In genomic region chr2:101400048-101400447, GRCh38 we compare ENCODE assay signal across 17 cellular contexts. TPM values are rescaled to one million over a fixed set of nuclear protein-coding genes. Genes with fewer than 3 reads are reported as not detected.
DNase-seq lines count a peak whose midpoint lies in the region; TF ChIP-seq lines count a peak whose summit lies in the region.
"Had no signal": no experiment of that assay in that cellular context is flagged by ENCODE, and none has a peak within 500 bp of the region (broad histone marks: within the 10 kb centered on the region; RNA-seq: fewer than 3 reads in every experiment).

No MANE protein-coding gene starts in this region.

- H3K9me2 ChIP-seq in hepatocyte (replicated peaks; ENCODE audit: insufficient read depth): no peaks in the 10 kb centered on the region

- H4K20me1 ChIP-seq in hepatocyte (ENCODE audit: insufficient read depth, poor library complexity, severe bottlenecking): no peaks in the 10 kb centered on the region

- no peak overlapping the region for H3K27ac Mint-ChIP-seq in immature natural killer cell

- no peaks in the 10 kb centered on the region for H3K36me3 Mint-ChIP-seq in immature natural killer cell
- H3K36me3 Mint-ChIP-seq: naive thymus-derived CD8-positive, alpha-beta T cell had no signal

- TF ChIP-seq CTCF in HEK293 (tag by site-specific recombination; IDR thresholded peaks at IDR 0.05): no peak
- TF ChIP-seq CTCF in hepatocyte (IDR thresholded peaks at IDR 0.05; ENCODE audit: poor library complexity): no peak

- H3K4me3 ChIP-seq in HEK293 (ENCODE audit: low read depth, low read length) (no peak overlapping the region), hepatocyte (no peak overlapping the region)

- no peak overlapping the region for H3K4me3 Mint-ChIP-seq in immature natural killer cell

- POLR2A ChIA-PET in HEK293 (lab: Yijun Ruan, JAX): no interaction called here

- H3K4me1 Mint-ChIP-seq in immature natural killer cell: no peaks in the 10 kb centered on the region

- H3K27ac ChIP-seq in HEK293 (ENCODE audit: extremely low read depth, low read depth, low read length) (no peak overlapping the region), hepatocyte (peak overlapping the region; percentile 23)
- H3K27ac ChIP-seq: foreskin keratinocyte had no signal

- peak; percentile 60 for DNase-seq in ACHN
- DNase-seq in RPMI7951 (ENCODE audit: low read depth): peak; percentile 34
- peak; percentile 53 for DNase-seq in hepatocyte (ENCODE audit: low spot score)
- DNase-seq in occipital lobe (lab: John Stamatoyannopoulos, UW): no peak
- DNase-seq in stimulated activated CD8-positive, alpha-beta memory T cell treated with anti-CD3 and anti-CD28 coated beads, Interleukin-4, amount 100 ng/mL, for 48 hours: no peak
- DNase-seq in immature natural killer cell: no peak
- no peak for DNase-seq in activated CD4-positive, alpha-beta T cell treated with anti-CD3 and anti-CD28 coated beads, Interleukin-2, amount 50 U/mL, for 48 hours
- DNase-seq: activated CD4-positive, CD25-positive, alpha-beta regulatory T cell treated with anti-CD3 and anti-CD28 coated beads, Interleukin-2, amount 50 U/mL, for 72 hours; activated T-cell treated with anti-CD3 and anti-CD28 coated beads, Interleukin-2, amount 50 U/mL, for 1 hour; amygdala; naive thymus-derived CD8-positive, alpha-beta T cell; NCI-H1105; NCI-H510A treated with DMSO at 0.1 percent for 48 hours; stimulated activated CD4-positive, alpha-beta T cell treated with anti-CD3 and anti-CD28 coated beads, Interleukin-1b, Interleukin-23, amount 100 ng/mL, for 48 hours had no signal

- H3K27me3 ChIP-seq in hepatocyte: no peaks in the 10 kb centered on the region
- H3K27me3 ChIP-seq: foreskin keratinocyte had no signal

- CTCF ChIA-PET in HEK293 (lab: Yijun Ruan, JAX): interaction anchor here (0.5 to 1.3 kb wide), 2 partner anchors 14 to 940 kb away, joined by 3 to 4 read pairs; partner anchors contain the start of gene CREG2

- H3K79me2 ChIP-seq in hepatocyte: no peaks in the 10 kb centered on the region

- peaks cover 3 to 9% (median 6%) of the 10 kb centered on the region in 3 donors for H3K27me3 Mint-ChIP-seq in immature natural killer cell (ENCODE audit: low read depth in 3 of 3)

- in situ Hi-C loops in ACHN (cut with HindIII; ENCODE audit: low pct_ligation_motif_present, low pct_unique_long_range_greater_than_20kb, low sequenced_read_pairs): no loop called here

- H3K4me2 ChIP-seq in hepatocyte: no peak overlapping the region

- no peaks in the 10 kb centered on the region for H3K9me3 Mint-ChIP-seq in immature natural killer cell

- no peak overlapping the region for H2AFZ ChIP-seq in hepatocyte

- H3K36me3 ChIP-seq in HEK293 (ENCODE audit: control insufficient read depth in 2 of 2, insufficient read depth in 1 of 2, low read length in 2 of 2) (no peaks in the 10 kb centered on the region), hepatocyte (replicated peaks; ENCODE audit: insufficient read depth, low read depth) (no peaks in the 10 kb centered on the region)

- H3K4me1 ChIP-seq in HEK293 (ENCODE audit: control insufficient read depth, insufficient read depth, low read length) (peaks cover 4% of the 10 kb centered on the region; the same call in 1 of the 2 replicates), hepatocyte (ENCODE audit: insufficient read depth) (no peaks in the 10 kb centered on the region)

- H3K9me3 ChIP-seq in HEK293 (ENCODE audit: control insufficient read depth, insufficient read depth, low read depth, low read length) (no peaks in the 10 kb centered on the region), hepatocyte (ENCODE audit: low read depth) (no peaks in the 10 kb centered on the region)

- WGBS in hepatocyte (ENCODE audit: low lambda C conversion rate, missing lambda C conversion rate): 77% methylated on average over 8 of the region's 8 CpGs

TF ChIP-seq in HEK293, 187 proteins besides CTCF, POLR2A, EP300 and RAD21:
- TF ChIP-seq SP3 (tag by site-specific recombination; IDR thresholded peaks at IDR 0.05): no peak
- no peak for TF ChIP-seq ZNF670 (tag by site-specific recombination; IDR thresholded peaks at IDR 0.05; ENCODE audit: low read depth)
- TF ChIP-seq OSR2 (tag by site-specific recombination; IDR thresholded peaks at IDR 0.05): peak; percentile 65
- no peak for TF ChIP-seq SP2 (tag by site-specific recombination; IDR thresholded peaks at IDR 0.05)
- no peak for TF ChIP-seq ZNF792 (tag by site-specific recombination; IDR thresholded peaks at IDR 0.05)
- TF ChIP-seq BCL6B (tag by site-specific recombination; IDR thresholded peaks at IDR 0.05): no peak
- no peak for TF ChIP-seq ZNF26 (tag by site-specific recombination; IDR thresholded peaks at IDR 0.05)
- no peak for TF ChIP-seq ZNF621 (tag by site-specific recombination; IDR thresholded peaks at IDR 0.05)

RNA-seq across cellular contexts. Expression of gene CREG2, which starts 12.7 kb away (rescaled TPM):
- total RNA-seq in RPMI7951 (2014; rRNA removed; shearing (Covaris generic)): 0.36 and 0.59 TPM in 2 replicates
- total RNA-seq in hepatocyte: 2.2 and 3.8 TPM in 2 replicates
- 2.6 and 4.8 TPM in 2 replicates for polyA plus RNA-seq in hepatocyte
- 4.8 TPM for total RNA-seq in occipital lobe
- not detected for polyA plus RNA-seq in immature natural killer cell
- total RNA-seq: naive thymus-derived CD8-positive, alpha-beta T cell; SK-MEL-5 had no signal
- polyA plus RNA-seq: naive thymus-derived CD8-positive, alpha-beta T cell had no signal

Comparison
In these comparisons a context has a peak if more than half of its experiments do, and no peak if none do; other contexts are left out.
1. DNase-seq: peak in ACHN (single experiment), RPMI7951 (single experiment) and hepatocyte (single experiment); none in occipital lobe (single experiment), stimulated activated CD8-positive, alpha-beta memory T cell treated with anti-CD3 and anti-CD28 coated beads, Interleukin-4, amount 100 ng/mL, for 48 hours (single experiment), immature natural killer cell (0 of 3) and activated CD4-positive, alpha-beta T cell treated with anti-CD3 and anti-CD28 coated beads, Interleukin-2, amount 50 U/mL, for 48 hours (0 of 2).